In genomic region chr7:151311294-151311864, GRCh38 we compare ENCODE assay signal across 9 cellular contexts. TPM values are rescaled to one million over a fixed set of nuclear protein-coding genes. Genes with fewer than 3 reads are reported as not detected.
A peak's percentile ranks its signal among the peaks of the same experiment; 100 is the strongest.
DNase-seq lines count a peak whose midpoint lies in the region; ATAC-seq and TF ChIP-seq lines count a peak whose summit lies in the region.
"Had no signal": no experiment of that assay in that cellular context is flagged by ENCODE, and none has a peak within 500 bp of the region (broad histone marks: within the 10 kb centered on the region; RNA-seq: fewer than 3 reads in every experiment).

No MANE protein-coding gene starts in this region.

- peak; percentile 67 for TF ChIP-seq CTCF in MM.1S (IDR thresholded peaks at IDR 0.05; ENCODE audit: low read length)
- TF ChIP-seq CTCF in astrocyte of the spinal cord (IDR thresholded peaks at IDR 0.05; ENCODE audit: low read depth, low read length): peak; percentile 9
- TF ChIP-seq CTCF in smooth muscle cell (IDR thresholded peaks at IDR 0.05; ENCODE audit: borderline replicate concordance, insufficient read depth, poor library complexity, severe bottlenecking): peak; percentile 25

- H3K9me3 ChIP-seq in MM.1S (replicated peaks; ENCODE audit: insufficient read depth, low read length): no peaks in the 10 kb centered on the region
- H3K9me3 ChIP-seq in smooth muscle cell (replicated peaks; ENCODE audit: low read depth): no peaks in the 10 kb centered on the region

- H3K27me3 Mint-ChIP-seq in activated CD8-positive, alpha-beta memory T cell treated with anti-CD3 and anti-CD28 coated beads, Interleukin-2, amount 10 ng/mL, durations not matched to agents 7 days and 5 days: peaks cover 13% of the 10 kb centered on the region

- H3K27me3 ChIP-seq in MM.1S (replicated peaks; ENCODE audit: insufficient read depth, low read length) (peaks cover 20% of the 10 kb centered on the region), smooth muscle cell (ENCODE audit: low read depth) (no peaks in the 10 kb centered on the region)

- H4K20me1 ChIP-seq in MM.1S (ENCODE audit: insufficient read depth, low read length) (no peaks in the 10 kb centered on the region), smooth muscle cell (ENCODE audit: low read depth) (no peaks in the 10 kb centered on the region)

- no peak overlapping the region for H3K27ac Mint-ChIP-seq in activated CD8-positive, alpha-beta memory T cell treated with anti-CD3 and anti-CD28 coated beads, Interleukin-2, amount 10 ng/mL, durations not matched to agents 7 days and 5 days

- H2AFZ ChIP-seq in MM.1S (ENCODE audit: low read length) (no peak overlapping the region), smooth muscle cell (ENCODE audit: low read depth) (no peak overlapping the region)

- H3K79me2 ChIP-seq in MM.1S (ENCODE audit: low read length): no peaks in the 10 kb centered on the region
- no peaks in the 10 kb centered on the region for H3K79me2 ChIP-seq in smooth muscle cell (ENCODE audit: low read depth)

- peaks cover 2% of the 10 kb centered on the region for H3K9me3 Mint-ChIP-seq in activated CD8-positive, alpha-beta memory T cell treated with anti-CD3 and anti-CD28 coated beads, Interleukin-2, amount 10 ng/mL, durations not matched to agents 7 days and 5 days (ENCODE audit: low read depth)

- H3K36me3 ChIP-seq in MM.1S (replicated peaks; ENCODE audit: insufficient read depth, low read length): no peaks in the 10 kb centered on the region
- H3K36me3 ChIP-seq in smooth muscle cell (ENCODE audit: low read depth): no peaks in the 10 kb centered on the region

- in situ Hi-C loops in astrocyte of the spinal cord (cut with HindIII; ENCODE audit: low sequenced_read_pairs): no loop called here

- H3K4me3 Mint-ChIP-seq in activated CD8-positive, alpha-beta memory T cell treated with anti-CD3 and anti-CD28 coated beads, Interleukin-2, amount 10 ng/mL, durations not matched to agents 7 days and 5 days: no peak overlapping the region

- peaks cover 17% of the 10 kb centered on the region for H3K4me1 Mint-ChIP-seq in activated CD8-positive, alpha-beta memory T cell treated with anti-CD3 and anti-CD28 coated beads, Interleukin-2, amount 10 ng/mL, durations not matched to agents 7 days and 5 days

- 77% methylated on average over 6 of the region's 6 CpGs for WGBS in smooth muscle cell (ENCODE audit: low lambda C conversion rate)

- CTCF ChIA-PET in activated CD8-positive, alpha-beta memory T cell treated with anti-CD3 and anti-CD28 coated beads, Interleukin-2, amount 10 ng/mL, durations not matched to agents 7 days and 5 days (lab: Charles Lee): interaction anchor here (1.0 to 3.9 kb wide), 10 partner anchors 10 to 447 kb away, joined by 3 to 42 read pairs (median 3); partner anchors contain the start of gene NUB1

- no peak overlapping the region for H3K27ac ChIP-seq in MM.1S (ENCODE audit: low read length)
- H3K27ac ChIP-seq in smooth muscle cell (ENCODE audit: low read depth): no peak overlapping the region
- H3K27ac ChIP-seq: skin epidermis had no signal

- H3K4me2 ChIP-seq in MM.1S (ENCODE audit: low read depth, low read length) (no peak overlapping the region), smooth muscle cell (no peak overlapping the region)

- peak; percentile 55 for DNase-seq in activated CD8-positive, alpha-beta memory T cell treated with anti-CD3 and anti-CD28 coated beads, Interleukin-2, amount 50 U/mL, for 48 hours
- no peak for DNase-seq in activated CD8-positive, alpha-beta memory T cell treated with anti-CD3 and anti-CD28 coated beads, Interleukin-2, amount 10 ng/mL, durations not matched to agents 7 days and 5 days
- DNase-seq in MM.1S (peak; percentile 68), astrocyte of the spinal cord (ENCODE audit: low read depth, low spot score) (no peak), smooth muscle cell (lab: John Stamatoyannopoulos, UW; ENCODE audit: unreplicated experiment) (no peak), NCI-H226 (no peak), NCI-H2081 treated with DMSO at 0.1 percent for 48 hours (lab: John Stamatoyannopoulos, UW) (no peak)

- H3K4me3 ChIP-seq in MM.1S (ENCODE audit: low read length): no peak overlapping the region
- no peak overlapping the region for H3K4me3 ChIP-seq in astrocyte of the spinal cord (ENCODE audit: low read depth, low read length)
- H3K4me3 ChIP-seq in smooth muscle cell: no peak overlapping the region
- H3K4me3 ChIP-seq: skin epidermis had no signal

- no peak for ATAC-seq in activated CD8-positive, alpha-beta memory T cell treated with anti-CD3 and anti-CD28 coated beads, Interleukin-2, amount 10 ng/mL, durations not matched to agents 7 days and 5 days
- ATAC-seq in GM21390 (IDR thresholded peaks at IDR 0.05; ENCODE audit: unreplicated experiment): no peak

- no peaks in the 10 kb centered on the region for H3K9me2 ChIP-seq in MM.1S (replicated peaks; ENCODE audit: insufficient read depth, low read length)

- no peak overlapping the region for H3K9ac ChIP-seq in MM.1S (ENCODE audit: low read length)
- no peak overlapping the region for H3K9ac ChIP-seq in smooth muscle cell (ENCODE audit: low read depth)

- H3F3A ChIP-seq in MM.1S (ENCODE audit: insufficient read depth, low read length) (no peaks in the 10 kb centered on the region), smooth muscle cell (ENCODE audit: low read depth) (peaks cover 5% of the 10 kb centered on the region)

- no peaks in the 10 kb centered on the region for H3K4me1 ChIP-seq in MM.1S (ENCODE audit: low read length)
- H3K4me1 ChIP-seq in smooth muscle cell (ENCODE audit: low read depth): no peaks in the 10 kb centered on the region

- no peaks in the 10 kb centered on the region for H3K36me3 Mint-ChIP-seq in activated CD8-positive, alpha-beta memory T cell treated with anti-CD3 and anti-CD28 coated beads, Interleukin-2, amount 10 ng/mL, durations not matched to agents 7 days and 5 days

RNA-seq across cellular contexts. Expression of gene NUB1, which starts 30.2 kb away (rescaled TPM):
- 10 to 100 TPM; 71.3 to 73.3 TPM for total RNA-seq in activated CD8-positive, alpha-beta memory T cell treated with anti-CD3 and anti-CD28 coated beads, Interleukin-2, amount 10 ng/mL, durations not matched to agents 7 days and 5 days
- 34.7 and 36.9 TPM in 2 replicates for total RNA-seq in smooth muscle cell
- polyA plus RNA-seq in smooth muscle cell: 27.7 and 28.5 TPM in 2 replicates

Comparison
In these comparisons a context has a peak if more than half of its experiments do, and no peak if none do; other contexts are left out.
1. DNase-seq: peak in activated CD8-positive, alpha-beta memory T cell treated with anti-CD3 and anti-CD28 coated beads, Interleukin-2, amount 50 U/mL, for 48 hours (single experiment) and MM.1S (single experiment); none in activated CD8-positive, alpha-beta memory T cell treated with anti-CD3 and anti-CD28 coated beads, Interleukin-2, amount 10 ng/mL, durations not matched to agents 7 days and 5 days (single experiment), astrocyte of the spinal cord (single experiment), smooth muscle cell (single experiment), NCI-H226 (single experiment) and NCI-H2081 treated with DMSO at 0.1 percent for 48 hours (single experiment).
2. CTCF ChIP-seq: peak in every context shown above with its lines; median percentile 67 in MM.1S; 25 in smooth muscle cell; 9 in astrocyte of the spinal cord.